Comparison of ENCODE assay signal across 9 cellular contexts in the genomic region with DNA sequence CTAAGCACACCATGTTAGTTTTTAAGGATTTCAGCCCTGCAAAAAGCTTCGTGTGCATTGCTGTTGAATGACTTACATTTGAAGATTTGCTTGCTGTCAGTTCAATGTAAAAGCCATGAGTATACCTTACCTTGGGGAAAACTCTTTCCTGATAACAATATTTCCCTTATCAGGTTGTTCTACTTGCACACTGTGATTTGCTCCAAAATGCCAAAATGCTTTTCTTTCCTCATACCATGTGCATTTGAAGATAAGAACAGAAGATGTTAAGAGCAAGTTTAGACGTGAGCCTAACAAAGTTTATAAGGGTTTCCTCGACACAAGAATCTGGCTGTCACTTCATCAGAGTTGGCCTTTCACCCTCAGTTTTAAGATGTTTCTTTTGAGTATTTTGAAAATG. TPM values are rescaled to one million over a fixed set of nuclear protein-coding genes. Genes with fewer than 3 reads are reported as not detected.
"Had no signal": no experiment of that assay in that cellular context is flagged by ENCODE, and none has a peak within 500 bp of the region (broad histone marks: within the 10 kb centered on the region; RNA-seq: fewer than 3 reads in every experiment).

No MANE protein-coding gene starts in this region.

- ATAC-seq: HCT116, HepG2 had no signal

- H3K27ac ChIP-seq: GM23248, HL-60 had no signal

- H3K4me3 ChIP-seq: GM23248, HAP-1 had no signal

- H3K9me3 ChIP-seq: HAP-1 had no signal

- H3K36me3 ChIP-seq: HAP-1 had no signal

- FAIRE-seq: HepG2 had no signal

- H3K4me1 ChIP-seq: HAP-1 had no signal

- H3K9ac ChIP-seq: GM23248 had no signal

- H2AFZ ChIP-seq: GM23248 had no signal

- DNase-seq: GM23248, GOT3, H7, HFFc6 had no signal

RNA-seq across cellular contexts. Expression of a gene that starts 57.6 kb away (rescaled TPM):
- total RNA-seq: GM23248, HFFc6 had no signal
- polyA plus RNA-seq: IgD-negative memory B cell had no signal
